13 cellular contexts compared by ENCODE assay signal in genomic region chr18:42446195-42446594, GRCh38.
A peak's percentile ranks its signal among the peaks of the same experiment; 100 is the strongest.
DNase-seq lines count a peak whose midpoint lies in the region; ATAC-seq, FAIRE-seq and TF ChIP-seq lines count a peak whose summit lies in the region.
"Had no signal": no experiment of that assay in that cellular context is flagged by ENCODE, and none has a peak within 500 bp of the region (broad histone marks: within the 10 kb centered on the region; RNA-seq: fewer than 3 reads in every experiment).

No MANE protein-coding gene starts in this region.

- BruUV-seq in endothelial cell of umbilical vein (replicated peaks; lab: Mats Ljungman, UMichigan), result no TSS peak
- BruUV-seq in HepG2 (replicated peaks; lab: Mats Ljungman, UMichigan), result no TSS peak

- H3K36me3 ChIP-seq in MG63, result no peaks in the 10 kb centered on the region
- no peaks in the 10 kb centered on the region for H3K36me3 ChIP-seq in endothelial cell of umbilical vein (ENCODE audit: control insufficient read depth in 2 of 2, extremely low read depth in 1 of 2, insufficient read depth in 2 of 2, low read length in 2 of 2)
- H3K36me3 ChIP-seq in HepG2 (replicated peaks in 1 of 2; ENCODE audit: control insufficient read depth in 1 of 2, insufficient read depth in 2 of 2, low read length in 2 of 2), result no peaks in the 10 kb centered on the region

- H3K27me3 Mint-ChIP-seq in T-helper 2 cell treated with Interferon-gamma antibody and Interleukin-4, amounts not matched to agents 5 μg/mL and 100 μg/mL, for 36 hours (ENCODE audit: low read depth), result no peaks in the 10 kb centered on the region

- ATAC-seq in HepG2 (peak; percentile 95), HG02610 (IDR thresholded peaks at IDR 0.05; ENCODE audit: unreplicated experiment) (no peak)

- TF ChIP-seq RAD21 in HepG2 (CRISPR knock-in tag; IDR thresholded peaks at IDR 0.05), result no peak

- dilution Hi-C loops in endothelial cell of umbilical vein (cut with MboI; ENCODE audit: extremely low pct_ligation_motif_present, low sequenced_read_pairs), result no loop called here

- H3K36me3 Mint-ChIP-seq in T-helper 2 cell treated with Interferon-gamma antibody and Interleukin-4, amounts not matched to agents 5 μg/mL and 100 μg/mL, for 36 hours (ENCODE audit: low read depth), result no peaks in the 10 kb centered on the region

- H3K9me3 Mint-ChIP-seq in T-helper 2 cell treated with Interferon-gamma antibody and Interleukin-4, amounts not matched to agents 5 μg/mL and 100 μg/mL, for 36 hours, result peaks cover 22% of the 10 kb centered on the region

- no peaks in the 10 kb centered on the region for H3K27me3 ChIP-seq in MG63
- no peaks in the 10 kb centered on the region for H3K27me3 ChIP-seq in endothelial cell of umbilical vein (ENCODE audit: control insufficient read depth in 2 of 2, insufficient read depth in 2 of 2, low read length in 2 of 2)
- no peaks in the 10 kb centered on the region for H3K27me3 ChIP-seq in HepG2 (ENCODE audit: control insufficient read depth in 1 of 2, insufficient read depth in 2 of 2, low read length in 2 of 2)

- H2AFZ ChIP-seq in endothelial cell of umbilical vein (ENCODE audit: low read depth, low read length) (no peak overlapping the region), HepG2 (ENCODE audit: low read length) (no peak overlapping the region)

- H3K4me1 Mint-ChIP-seq in T-helper 2 cell treated with Interferon-gamma antibody and Interleukin-4, amounts not matched to agents 5 μg/mL and 100 μg/mL, for 36 hours (ENCODE audit: low read depth), result no peaks in the 10 kb centered on the region

- H3K27ac ChIP-seq in endothelial cell of umbilical vein (ENCODE audit: insufficient read depth, low read depth, low read length) (peak overlapping the region; percentile 18), HepG2 (ENCODE audit: extremely low read length, insufficient read depth, low read length) (peak overlapping the region; percentile 55)

- TF ChIP-seq CTCF in endothelial cell of umbilical vein (IDR thresholded peaks at IDR 0.05; ENCODE audit: extremely low read depth in 1 of 2, insufficient read depth in 1 of 2, low read depth in 1 of 2, low read length in 2 of 2), result no peak
- no peak for TF ChIP-seq CTCF in HepG2 (CRISPR knock-in tag; IDR thresholded peaks at IDR 0.05)

- no peak overlapping the region for H3K4me3 ChIP-seq in MG63
- no peak overlapping the region for H3K4me3 ChIP-seq in endothelial cell of umbilical vein (replicated peaks in 1 of 3; ENCODE audit: insufficient read depth in 1 of 3, low read depth in 1 of 3, low read length in 3 of 3)
- no peak overlapping the region for H3K4me3 ChIP-seq in HepG2 (replicated peaks in 1 of 3; ENCODE audit: insufficient read depth in 1 of 3, low read depth in 2 of 3, low read length in 3 of 3)

- H4K20me1 ChIP-seq in endothelial cell of umbilical vein (replicated peaks; ENCODE audit: control insufficient read depth, extremely low read depth, insufficient read depth, low read length) (no peaks in the 10 kb centered on the region), HepG2 (ENCODE audit: insufficient read depth, low read length) (no peaks in the 10 kb centered on the region)

- no peaks in the 10 kb centered on the region for H3K9me1 ChIP-seq in endothelial cell of umbilical vein (replicated peaks; ENCODE audit: control insufficient read depth, extremely low read depth, insufficient read depth, low read length)

- TF ChIP-seq POLR2A in endothelial cell of umbilical vein (IDR thresholded peaks at IDR 0.05; ENCODE audit: low read depth, low read length) (no peak), HepG2 (IDR thresholded peaks at IDR 0.05; ENCODE audit: insufficient read depth in 1 of 2, low read depth in 2 of 2, low read length in 2 of 2) (no peak)

- TF ChIP-seq EP300 in HepG2 (IDR thresholded peaks at IDR 0.05; ENCODE audit: low read depth in 2 of 2, low read length in 2 of 2) (peak; percentile 62 to 78; a peak in 3 of 4 replicates), HepG2 (CRISPR knock-in tag; IDR thresholded peaks at IDR 0.05; ENCODE audit: borderline replicate concordance) (peak; percentile 38; the same call in 1 of the 2 replicates)

- intact Hi-C loops in endothelial cell of umbilical vein (cut with micrococcal nuclease) (no loop called here), HepG2 (cut with micrococcal nuclease; ENCODE audit: unreplicated experiment) (loop anchor here (1.0 to 5.0 kb wide), 3 partner anchors 69 to 147 kb away; no protein-coding TSS in a partner anchor)

- DNase-seq in AG08395 (ENCODE audit: low spot score) (peak; percentile 69), MG63 (peak; percentile 24), endothelial cell of umbilical vein (ENCODE audit: low read depth, low spot score) (peak; percentile 2), HepG2 (ENCODE audit: low spot score) (peak; percentile 94), NCI-H2107 (lab: John Stamatoyannopoulos, UW) (no peak)
- DNase-seq in T-helper 2 cell treated with Interferon-gamma antibody and Interleukin-4, amounts not matched to agents 5 μg/mL and 100 μg/mL, for 36 hours (ENCODE audit: low spot score), result no peak
- DNase-seq in activated CD4-positive, alpha-beta T cell treated with anti-CD3 and anti-CD28 coated beads, Interleukin-2, amount 50 U/mL, for 4 hours, result no peak
- DNase-seq: anterior cingulate cortex, DMS153, GOT3, Karpas-422, NCI-H2029 treated with DMSO at 0.1 percent for 48 hours had no signal

- FAIRE-seq in endothelial cell of umbilical vein (lab: Jason Lieb, UNC) (no peak), HepG2 (lab: Jason Lieb, UNC) (peak; percentile 26)

- no peaks in the 10 kb centered on the region for H3K79me2 ChIP-seq in endothelial cell of umbilical vein (ENCODE audit: control insufficient read depth, insufficient read depth, low read length)
- no peaks in the 10 kb centered on the region for H3K79me2 ChIP-seq in HepG2 (ENCODE audit: insufficient read depth, low read length)

- H3K27ac Mint-ChIP-seq in T-helper 2 cell treated with Interferon-gamma antibody and Interleukin-4, amounts not matched to agents 5 μg/mL and 100 μg/mL, for 36 hours, result no peak overlapping the region

- no peak overlapping the region for H3K9ac ChIP-seq in endothelial cell of umbilical vein (replicated peaks; ENCODE audit: extremely low read depth, insufficient read depth, low read length)
- H3K9ac ChIP-seq in HepG2 (ENCODE audit: insufficient read depth, low read depth, low read length), result 0 out of 2 replicates have a peak overlapping the region, but pooled peaks have one; percentile 22

- no peak overlapping the region for H3K4me2 ChIP-seq in endothelial cell of umbilical vein (ENCODE audit: insufficient read depth, low read length)
- H3K4me2 ChIP-seq in HepG2 (ENCODE audit: low read depth, low read length), result peak overlapping the region; percentile 28; the same call in 1 of the 2 replicates

- H3K4me1 ChIP-seq in endothelial cell of umbilical vein (ENCODE audit: control insufficient read depth, extremely low read depth, insufficient read depth, low read length), result no peaks in the 10 kb centered on the region
- H3K4me1 ChIP-seq in HepG2 (ENCODE audit: insufficient read depth, low read length), result peaks cover 40% of the 10 kb centered on the region

- POLR2A ChIA-PET in endothelial cell of umbilical vein (lab: Charles Lee) (no interaction called here), HepG2 (lab: Yijun Ruan, JAX) (no interaction called here)

- in situ Hi-C loops in HepG2 (cut with HindIII; ENCODE audit: extremely low pct_ligation_motif_present, low pct_unique_long_range_greater_than_20kb), result no loop called here

- H3K9me3 ChIP-seq in MG63 (peaks cover 18% of the 10 kb centered on the region), endothelial cell of umbilical vein (replicated peaks; ENCODE audit: control insufficient read depth, insufficient read depth, low read length) (peaks cover 1% of the 10 kb centered on the region), HepG2 (ENCODE audit: low read length) (peaks cover 42% of the 10 kb centered on the region)

- no peak overlapping the region for H3K4me3 Mint-ChIP-seq in T-helper 2 cell treated with Interferon-gamma antibody and Interleukin-4, amounts not matched to agents 5 μg/mL and 100 μg/mL, for 36 hours

- CTCF ChIA-PET in endothelial cell of umbilical vein (lab: Charles Lee) (no interaction called here), HepG2 (lab: Yijun Ruan, JAX; ENCODE audit: low intra/inter-chr PET ratio, low total read pairs) (no interaction called here)

TF ChIP-seq in endothelial cell of umbilical vein, 7 proteins besides CTCF, POLR2A, EP300 and RAD21:
- TF ChIP-seq JUN (IDR thresholded peaks at IDR 0.05; ENCODE audit: borderline replicate concordance, insufficient read depth, insufficient read length, low read depth) (peak; percentile 22), GATA2 (IDR thresholded peaks at IDR 0.05; ENCODE audit: insufficient read depth, insufficient read length, low read depth, low read length) (no peak)
TF ChIP-seq in endothelial cell of umbilical vein: peak in this region for 1.

TF ChIP-seq in HepG2, 621 proteins besides CTCF, POLR2A, EP300 and RAD21 (continues in another document):
- no peak for TF ChIP-seq CAMTA2 (CRISPR knock-in tag; IDR thresholded peaks at IDR 0.05; ENCODE audit: borderline replicate concordance)
- TF ChIP-seq SATB2 (CRISPR knock-in tag; IDR thresholded peaks at IDR 0.05), result no peak
- TF ChIP-seq ZBTB2 (CRISPR knock-in tag; IDR thresholded peaks at IDR 0.05; ENCODE audit: low read depth), result no peak
- no peak for TF ChIP-seq ZNF737 (CRISPR knock-in tag; IDR thresholded peaks at IDR 0.05; ENCODE audit: borderline replicate concordance)
- no peak for TF ChIP-seq POLR2AphosphoS2 (IDR thresholded peaks at IDR 0.05; ENCODE audit: low read depth, low read length)
- no peak for TF ChIP-seq ZNF382 (CRISPR knock-in tag; IDR thresholded peaks at IDR 0.05; ENCODE audit: borderline replicate concordance)

Comparison
In these comparisons a context has a peak if more than half of its experiments do, and no peak if none do; other contexts are left out.
1. DNase-seq: peak in AG08395 (single experiment), MG63 (single experiment), endothelial cell of umbilical vein (single experiment) and HepG2 (single experiment); none in T-helper 2 cell treated with Interferon-gamma antibody and Interleukin-4, amounts not matched to agents 5 μg/mL and 100 μg/mL, for 36 hours (single experiment), activated CD4-positive, alpha-beta T cell treated with anti-CD3 and anti-CD28 coated beads, Interleukin-2, amount 50 U/mL, for 4 hours (0 of 2) and NCI-H2107 (single experiment).